Comparison of ENCODE assay signal across 30 cellular contexts in genomic region chr12:3138896-3139590, GRCh38.
DNase-seq lines count a peak whose midpoint lies in the region; ATAC-seq and TF ChIP-seq lines count a peak whose summit lies in the region.
"Had no signal": no experiment of that assay in that cellular context is flagged by ENCODE, and none has a peak within 500 bp of the region (broad histone marks: within the 10 kb centered on the region; RNA-seq: fewer than 3 reads in every experiment).

No MANE protein-coding gene starts in this region.

- no peaks in the 10 kb centered on the region for H3K36me3 Mint-ChIP-seq in glutamatergic neuron (ENCODE audit: unreplicated experiment)
- H3K36me3 Mint-ChIP-seq in stimulated activated naive B cell treated with anti-CD40 and anti-IgM and Interleukin-4, amounts not matched to agents 10 μg/mL and 1 μg/mL and 100 μg/mL, for 72 hours: no peaks in the 10 kb centered on the region
- H3K36me3 Mint-ChIP-seq: activated naive CD8-positive, alpha-beta T cell treated with anti-CD3 and anti-CD28 coated beads, Interleukin-2, amount 10 ng/mL, durations not matched to agents 7 days and 5 days; naive thymus-derived CD4-positive, alpha-beta T cell had no signal

- TF ChIP-seq CTCF in glutamatergic neuron (IDR thresholded peaks at IDR 0.05; ENCODE audit: partially characterized antibody, unreplicated experiment): no peak

- peaks cover 2% of the 10 kb centered on the region for H3K9me3 Mint-ChIP-seq in glutamatergic neuron (ENCODE audit: unreplicated experiment)
- no peaks in the 10 kb centered on the region for H3K9me3 Mint-ChIP-seq in stimulated activated naive B cell treated with anti-CD40 and anti-IgM and Interleukin-4, amounts not matched to agents 10 μg/mL and 1 μg/mL and 100 μg/mL, for 72 hours
- H3K9me3 Mint-ChIP-seq: activated naive CD8-positive, alpha-beta T cell treated with anti-CD3 and anti-CD28 coated beads, Interleukin-2, amount 10 ng/mL, durations not matched to agents 7 days and 5 days had no signal

- peaks cover 74% of the 10 kb centered on the region for H3K4me1 ChIP-seq in SJCRH30

- no peak overlapping the region for H3K4me3 ChIP-seq in SJCRH30
- H3K4me3 ChIP-seq: ascending aorta, PC-9, tibial artery had no signal

- peaks cover 27% of the 10 kb centered on the region for H3K4me1 Mint-ChIP-seq in glutamatergic neuron (ENCODE audit: low read depth, unreplicated experiment)
- peaks cover 0 to 7% of the 10 kb centered on the region in 2 donors for H3K4me1 Mint-ChIP-seq in stimulated activated naive B cell treated with anti-CD40 and anti-IgM and Interleukin-4, amounts not matched to agents 10 μg/mL and 1 μg/mL and 100 μg/mL, for 72 hours
- H3K4me1 Mint-ChIP-seq: activated CD4-positive, alpha-beta T cell treated with anti-CD3 and anti-CD28 coated beads for 36 hours; activated naive CD8-positive, alpha-beta T cell treated with anti-CD3 and anti-CD28 coated beads, Interleukin-2, amount 10 ng/mL, durations not matched to agents 7 days and 5 days; naive thymus-derived CD4-positive, alpha-beta T cell had no signal

- peaks cover 3% of the 10 kb centered on the region for H3K27me3 Mint-ChIP-seq in glutamatergic neuron (ENCODE audit: unreplicated experiment)
- H3K27me3 Mint-ChIP-seq in stimulated activated naive B cell treated with anti-CD40 and anti-IgM and Interleukin-4, amounts not matched to agents 10 μg/mL and 1 μg/mL and 100 μg/mL, for 72 hours: peaks cover 63 to 64% of the 10 kb centered on the region in 2 donors

- peak overlapping the region; percentile 42 for H3K4me3 Mint-ChIP-seq in glutamatergic neuron (ENCODE audit: unreplicated experiment)
- H3K4me3 Mint-ChIP-seq in stimulated activated naive B cell treated with anti-CD40 and anti-IgM and Interleukin-4, amounts not matched to agents 10 μg/mL and 1 μg/mL and 100 μg/mL, for 72 hours: no peak overlapping the region
- H3K4me3 Mint-ChIP-seq: activated CD4-positive, alpha-beta T cell treated with anti-CD3 and anti-CD28 coated beads for 36 hours; activated CD8-positive, alpha-beta T cell treated with anti-CD3 and anti-CD28 coated beads, Interleukin-2, amount 10 ng/mL, durations not matched to agents 7 days and 5 days; activated naive CD8-positive, alpha-beta T cell treated with anti-CD3 and anti-CD28 coated beads, Interleukin-2, amount 10 ng/mL, durations not matched to agents 7 days and 5 days; mesothelial cell of epicardium; naive thymus-derived CD4-positive, alpha-beta T cell had no signal

- H3K36me3 ChIP-seq in SJCRH30: no peaks in the 10 kb centered on the region
- H3K36me3 ChIP-seq: ascending aorta, BE2C, tibial artery had no signal

- ATAC-seq in stimulated activated naive B cell treated with anti-CD40 and anti-IgM and Interleukin-4, amounts not matched to agents 10 μg/mL and 1 μg/mL and 100 μg/mL, for 72 hours (replicated peaks): no peak
- no peak for ATAC-seq in HG03108 (IDR thresholded peaks at IDR 0.05; ENCODE audit: unreplicated experiment)
- ATAC-seq in GM18519 (IDR thresholded peaks at IDR 0.05; ENCODE audit: low FRiP score, unreplicated experiment): no peak
- ATAC-seq in GM18873 (IDR thresholded peaks at IDR 0.05; ENCODE audit: low FRiP score, unreplicated experiment): no peak
- ATAC-seq: activated CD4-positive, alpha-beta T cell treated with anti-CD3 and anti-CD28 coated beads for 36 hours; activated CD8-positive, alpha-beta T cell treated with anti-CD3 and anti-CD28 coated beads, Interleukin-2, amount 10 ng/mL, durations not matched to agents 7 days and 5 days; left ventricle myocardium superior; naive thymus-derived CD4-positive, alpha-beta T cell; Right ventricle myocardium inferior had no signal

- peak overlapping the region; percentile 29 for H3K27ac ChIP-seq in SJCRH30
- H3K27ac ChIP-seq: ascending aorta, PC-9, tibial artery had no signal

- H3K27me3 ChIP-seq in SJCRH30: no peaks in the 10 kb centered on the region
- H3K27me3 ChIP-seq: ascending aorta, BE2C, tibial artery had no signal

- peak; percentile 38 for DNase-seq in NCI-H2171 treated with DMSO at 0.1 percent for 48 hours (lab: John Stamatoyannopoulos, UW)
- DNase-seq in NCI-H2171 (lab: John Stamatoyannopoulos, UW): no peak
- DNase-seq in SJCRH30: peak; percentile 66 to 86
- DNase-seq in glutamatergic neuron: no peak
- DNase-seq in stimulated activated naive B cell treated with anti-CD40 and anti-IgM and Interleukin-4, amounts not matched to agents 10 μg/mL and 1 μg/mL and 100 μg/mL, for 72 hours: no peak
- DNase-seq: activated CD4-positive, alpha-beta T cell treated with anti-CD3 and anti-CD28 coated beads for 36 hours; activated CD8-positive, alpha-beta T cell treated with anti-CD3 and anti-CD28 coated beads, Interleukin-2, amount 10 ng/mL, durations not matched to agents 7 days and 5 days; activated effector memory CD4-positive, alpha-beta T cell treated with Interleukin-2 at 50 U/mL for 16 hours; activated naive CD8-positive, alpha-beta T cell treated with anti-CD3 and anti-CD28 coated beads, Interleukin-2, amount 10 ng/mL, durations not matched to agents 7 days and 5 days; activated T-cell treated with anti-CD3 and anti-CD28 coated beads for 4 hours; BE2C; COR-L47; DND-41; hypothalamus; left ventricle myocardium superior; MV-4-11; naive thymus-derived CD4-positive, alpha-beta T cell; NCI-H187 treated with DMSO at 0.1 percent for 48 hours; NCI-H226; NCI-H774; PC-9; retina; stimulated activated CD4-positive, alpha-beta T cell treated with anti-CD3 and anti-CD28 coated beads, Interleukin-2, amount 100 ng/mL, for 24 hours; tibial artery had no signal

- no peak overlapping the region for H3K27ac Mint-ChIP-seq in glutamatergic neuron (ENCODE audit: unreplicated experiment)
- peak overlapping the region; percentile 83 for H3K27ac Mint-ChIP-seq in stimulated activated naive B cell treated with anti-CD40 and anti-IgM and Interleukin-4, amounts not matched to agents 10 μg/mL and 1 μg/mL and 100 μg/mL, for 72 hours
- H3K27ac Mint-ChIP-seq: activated CD4-positive, alpha-beta T cell treated with anti-CD3 and anti-CD28 coated beads for 36 hours; activated CD8-positive, alpha-beta T cell treated with anti-CD3 and anti-CD28 coated beads, Interleukin-2, amount 10 ng/mL, durations not matched to agents 7 days and 5 days; activated naive CD8-positive, alpha-beta T cell treated with anti-CD3 and anti-CD28 coated beads, Interleukin-2, amount 10 ng/mL, durations not matched to agents 7 days and 5 days; mesothelial cell of epicardium; naive thymus-derived CD4-positive, alpha-beta T cell had no signal

- no peaks in the 10 kb centered on the region for H3K9me3 ChIP-seq in SJCRH30 (replicated peaks)
- H3K9me3 ChIP-seq: ascending aorta, BE2C, tibial artery had no signal

Comparison
In these comparisons a context has a peak if more than half of its experiments do, and no peak if none do; other contexts are left out.
1. DNase-seq: peak in NCI-H2171 treated with DMSO at 0.1 percent for 48 hours (single experiment) and SJCRH30 (2 of 2); none in NCI-H2171 (single experiment), glutamatergic neuron (single experiment) and stimulated activated naive B cell treated with anti-CD40 and anti-IgM and Interleukin-4, amounts not matched to agents 10 μg/mL and 1 μg/mL and 100 μg/mL, for 72 hours (single experiment).